Comparison of ENCODE assay signal across 8 cellular contexts in genomic region chr6:109978174-109979032, GRCh38.
DNase-seq lines count a peak whose midpoint lies in the region; ATAC-seq and TF ChIP-seq lines count a peak whose summit lies in the region.

TSS of gene GPR6 (plus strand) at chr6:109978311. CDS start at chr6:109979113, 802 bp downstream.

- TF ChIP-seq CTCF in nephron (IDR thresholded peaks at IDR 0.05; ENCODE audit: unreplicated experiment in 3 of 3) (no peak), coronary artery (IDR thresholded peaks at IDR 0.05) (no peak)

- peak; percentile 12 to 38 for DNase-seq in activated CD4-positive, alpha-beta T cell treated with anti-CD3 and anti-CD28 coated beads for 24 hours (ENCODE audit: low read depth in 2 of 2)
- DNase-seq in activated CD4-positive, alpha-beta T cell treated with anti-CD3 and anti-CD28 coated beads for 1 hour = no peak
- DNase-seq in NCI-H2171 (lab: John Stamatoyannopoulos, UW) = peak; percentile 47
- DNase-seq in activated CD8-positive, alpha-beta memory T cell treated with anti-CD3 and anti-CD28 coated beads for 48 hours (ENCODE audit: low read depth in 2 of 3, low spot score in 2 of 3) = peak in 2 of 3 experiments; percentile 11 to 15
- peak; percentile 24 for DNase-seq in fibroblast of peridontal ligament (ENCODE audit: extremely low read depth)
- DNase-seq in coronary artery (ENCODE audit: low spot score) = no peak

- H3K4me3 Mint-ChIP-seq in nephron = peak within 1 kb of the TSS in 2 of 3 experiments; percentile 43 to 65

- no peaks in the 10 kb centered on the region for H3K36me3 Mint-ChIP-seq in nephron (ENCODE audit: low read depth)

- no peaks in the 10 kb centered on the region for H3K4me1 Mint-ChIP-seq in nephron

- ATAC-seq in HG03025 (IDR thresholded peaks at IDR 0.05; ENCODE audit: low FRiP score, unreplicated experiment) = no peak

- peaks cover 92% of the 10 kb centered on the region for H3K27me3 Mint-ChIP-seq in nephron (ENCODE audit: low read depth)

- H3K9me3 Mint-ChIP-seq in nephron = peaks cover 2% of the 10 kb centered on the region

- no peak within 1 kb of the TSS for H3K4me3 ChIP-seq in coronary artery

- no peak within 1 kb of the TSS for H3K27ac Mint-ChIP-seq in nephron

- no peak within 1 kb of the TSS for H3K27ac ChIP-seq in coronary artery

Comparison
In these comparisons a context has a peak if more than half of its experiments do, and no peak if none do; other contexts are left out.
1. DNase-seq: peak in activated CD4-positive, alpha-beta T cell treated with anti-CD3 and anti-CD28 coated beads for 24 hours (2 of 2), NCI-H2171 (single experiment), activated CD8-positive, alpha-beta memory T cell treated with anti-CD3 and anti-CD28 coated beads for 48 hours (2 of 3) and fibroblast of peridontal ligament (single experiment); none in activated CD4-positive, alpha-beta T cell treated with anti-CD3 and anti-CD28 coated beads for 1 hour (single experiment) and coronary artery (single experiment).